Comparison of ENCODE assay signal across 13 cellular contexts in the genomic region with DNA sequence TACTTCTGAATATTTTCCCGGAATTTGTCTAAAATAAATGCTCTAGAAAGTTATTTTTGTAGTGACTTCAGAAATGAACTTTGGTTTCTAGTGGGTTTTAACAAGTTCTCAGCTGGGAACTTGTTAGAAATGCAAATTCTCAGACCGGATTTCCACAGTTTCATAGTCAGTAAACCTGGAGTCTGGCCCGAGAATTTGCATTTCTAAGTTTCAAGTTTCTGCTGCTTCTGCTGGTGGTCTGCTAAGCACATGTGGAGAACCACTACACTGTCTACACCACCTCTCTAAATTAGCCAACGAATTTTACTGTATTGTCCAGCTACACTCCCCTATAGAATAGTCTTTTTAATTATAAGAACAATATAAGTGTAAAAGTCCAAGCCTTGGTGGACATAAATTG.
DNase-seq lines count a peak whose midpoint lies in the region; ATAC-seq and TF ChIP-seq lines count a peak whose summit lies in the region.
"Had no signal": no experiment of that assay in that cellular context is flagged by ENCODE, and none has a peak within 500 bp of the region (broad histone marks: within the 10 kb centered on the region; RNA-seq: fewer than 3 reads in every experiment).

No MANE protein-coding gene starts in this region.

- peaks cover 0 to 7% of the 10 kb centered on the region in 2 donors for H3K27me3 Mint-ChIP-seq in CD8-positive, alpha-beta memory T cell

- no peak overlapping the region for H3K27ac ChIP-seq in CD8-positive, alpha-beta memory T cell (ENCODE audit: low read depth, low read length)
- no peak overlapping the region for H3K27ac ChIP-seq in stomach

- H3K4me3 Mint-ChIP-seq in CD8-positive, alpha-beta memory T cell, result no peak overlapping the region
- H3K4me3 Mint-ChIP-seq: activated CD4-positive, alpha-beta T cell treated with anti-CD3 and anti-CD28 coated beads for 36 hours had no signal

- H3K4me1 Mint-ChIP-seq in CD8-positive, alpha-beta memory T cell, result no peaks in the 10 kb centered on the region
- H3K4me1 Mint-ChIP-seq: activated CD4-positive, alpha-beta T cell treated with anti-CD3 and anti-CD28 coated beads for 36 hours had no signal

- no peaks in the 10 kb centered on the region for H3K36me3 ChIP-seq in CD8-positive, alpha-beta memory T cell (ENCODE audit: insufficient read depth, low read length)
- no peaks in the 10 kb centered on the region for H3K36me3 ChIP-seq in stomach

- no peaks in the 10 kb centered on the region for H3K36me3 Mint-ChIP-seq in CD8-positive, alpha-beta memory T cell

- H3K27ac Mint-ChIP-seq in CD8-positive, alpha-beta memory T cell, result no peak overlapping the region
- H3K27ac Mint-ChIP-seq: activated CD4-positive, alpha-beta T cell treated with anti-CD3 and anti-CD28 coated beads for 36 hours had no signal

- TF ChIP-seq EP300 in stomach (IDR thresholded peaks at IDR 0.05), result no peak

- CTCF ChIA-PET in CD8-positive, alpha-beta memory T cell (lab: Charles Lee), result no interaction called here

- ATAC-seq in GM18907 (IDR thresholded peaks at IDR 0.05; ENCODE audit: unreplicated experiment) (peak; percentile 88), GM21619 (IDR thresholded peaks at IDR 0.05; ENCODE audit: unreplicated experiment) (peak; percentile 87), HG03097 (IDR thresholded peaks at IDR 0.05; ENCODE audit: low FRiP score, unreplicated experiment) (peak; percentile 89)
- ATAC-seq: activated CD4-positive, alpha-beta T cell treated with anti-CD3 and anti-CD28 coated beads for 36 hours; sciatic nerve had no signal

- H3K9me3 ChIP-seq in CD8-positive, alpha-beta memory T cell (ENCODE audit: low read length), result no peaks in the 10 kb centered on the region
- no peaks in the 10 kb centered on the region for H3K9me3 ChIP-seq in stomach

- TF ChIP-seq CTCF in stomach (IDR thresholded peaks at IDR 0.05), result no peak

- no peak overlapping the region for H3K4me3 ChIP-seq in CD8-positive, alpha-beta memory T cell (ENCODE audit: low read length)
- no peak overlapping the region for H3K4me3 ChIP-seq in stomach

- POLR2A ChIA-PET in CD8-positive, alpha-beta memory T cell (lab: Charles Lee), result no interaction called here

- intact Hi-C loops in stomach (cut with DNase I; ENCODE audit: low total_unique reads), result no loop called here

- no peaks in the 10 kb centered on the region for H3K9me3 Mint-ChIP-seq in CD8-positive, alpha-beta memory T cell

- peak; percentile 59 for DNase-seq in RPMI8226
- DNase-seq in NCI-H510A (lab: John Stamatoyannopoulos, UW), result no peak
- DNase-seq in CD8-positive, alpha-beta memory T cell, result no peak
- DNase-seq in NCI-H1105 treated with DMSO at 0.1 percent for 48 hours (lab: John Stamatoyannopoulos, UW), result no peak
- no peak for DNase-seq in stomach
- DNase-seq: activated CD4-positive, alpha-beta T cell treated with anti-CD3 and anti-CD28 coated beads for 36 hours; activated gamma-delta T cell; NCI-H1417 treated with DMSO at 0.1 percent for 48 hours; trophoblast cell had no signal

- WGBS in stomach, 5 donors, result 65 to 79% (median 69%) methylated on average over 4 of the region's 4 CpGs

- no peaks in the 10 kb centered on the region for H3K4me1 ChIP-seq in CD8-positive, alpha-beta memory T cell (ENCODE audit: insufficient read depth, low read length)
- H3K4me1 ChIP-seq in stomach, result no peaks in the 10 kb centered on the region

- H3K27me3 ChIP-seq in CD8-positive, alpha-beta memory T cell (ENCODE audit: insufficient read depth, low read length, poor library complexity, severe bottlenecking), result no peaks in the 10 kb centered on the region
- H3K27me3 ChIP-seq in stomach, result no peaks in the 10 kb centered on the region

- TF ChIP-seq POLR2A in stomach (IDR thresholded peaks at IDR 0.05), result no peak
